In the genomic region with DNA sequence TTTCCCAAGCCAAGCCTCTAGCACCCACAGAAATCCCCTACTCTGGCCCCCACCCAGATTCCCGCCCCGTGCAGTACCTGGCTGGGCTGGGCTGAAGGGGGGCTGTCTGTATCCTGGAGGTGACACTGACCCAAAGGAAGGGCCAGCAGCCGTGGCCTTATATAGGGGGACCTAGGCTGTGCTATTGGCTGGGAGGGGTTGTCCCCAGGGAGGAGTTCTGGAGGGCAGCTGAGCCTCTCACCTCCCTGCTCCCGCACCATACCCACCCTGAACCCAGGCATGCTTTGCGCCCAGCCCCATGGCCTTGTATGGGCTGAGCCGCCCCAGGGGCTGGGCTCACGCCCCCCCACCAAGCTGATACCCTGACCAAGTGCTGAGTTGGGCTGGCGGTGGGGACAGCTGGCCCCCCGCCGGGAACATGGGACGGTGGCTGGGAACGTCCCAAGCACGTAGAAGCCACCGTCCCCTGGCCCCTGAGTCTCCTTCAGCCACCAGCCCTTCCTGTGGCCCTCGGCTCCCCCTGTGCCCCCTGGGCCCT, we compare ENCODE assay signal across 13 cellular contexts. TPM values are rescaled to one million over a fixed set of nuclear protein-coding genes. Genes with fewer than 3 reads are reported as not detected.
DNase-seq lines count a peak whose midpoint lies in the region; ATAC-seq, FAIRE-seq and TF ChIP-seq lines count a peak whose summit lies in the region.
"Had no signal": no experiment of that assay in that cellular context is flagged by ENCODE, and none has a peak within 500 bp of the region (broad histone marks: within the 10 kb centered on the region; RNA-seq: fewer than 3 reads in every experiment).

A gene (minus strand): TSS at position 132 of the 538 bp plus-strand sequence. CDS start 3,162 bp downstream, outside the sequence.

- no peak for TF ChIP-seq POLR2A in H1 (IDR thresholded peaks at IDR 0.05; ENCODE audit: control extremely low read depth in 1 of 2, low read depth in 2 of 2, low read length in 2 of 2)

- peaks cover 0 to 2% of the 10 kb centered on the region in 2 experiments for H4K20me1 ChIP-seq in H1 (replicated peaks in 1 of 2; ENCODE audit: control insufficient read depth in 1 of 2, insufficient read depth in 2 of 2, low read length in 2 of 2)
- H4K20me1 ChIP-seq in keratinocyte (ENCODE audit: control insufficient read depth, extremely low read depth, insufficient read depth, low read length) = no peaks in the 10 kb centered on the region
- H4K20me1 ChIP-seq in PC-3 (ENCODE audit: low read length) = no peaks in the 10 kb centered on the region

- H3K23me2 ChIP-seq in H1 (ENCODE audit: low read depth, low read length) = peaks cover 3% of the 10 kb centered on the region; the same call in 1 of the 2 replicates

- no peaks in the 10 kb centered on the region for H3F3A ChIP-seq in PC-3 (ENCODE audit: low read length, unreplicated experiment)

- H4K5ac ChIP-seq in H1 (ENCODE audit: insufficient read length, low read depth, low read length) = no peak within 1 kb of the TSS

- H2BK12ac ChIP-seq in H1 (ENCODE audit: low read depth, low read length) = peak within 1 kb of the TSS; percentile 80; the same call in 1 of the 2 replicates

- peak within 1 kb of the TSS; percentile 93 for H3K18ac ChIP-seq in H1 (ENCODE audit: extremely low read depth, low read length)

- H3K4ac ChIP-seq in H1 (replicated peaks; ENCODE audit: insufficient read length, low read depth, low read length) = peak within 1 kb of the TSS; percentile 13

- H4K8ac ChIP-seq in H1 (ENCODE audit: extremely low read depth, insufficient read depth, low read length) = peak within 1 kb of the TSS; percentile 62

- H3K4me3 ChIP-seq in HEK293 (ENCODE audit: low read depth, low read length) = no peak within 1 kb of the TSS
- peak within 1 kb of the TSS in 3 of 4 experiments; percentile 1 to 52 (median 26); a peak in 5 of 8 replicates for H3K4me3 ChIP-seq in H1 (ENCODE audit: extremely low read depth in 1 of 4, insufficient read depth in 2 of 4, low read depth in 3 of 4, low read length in 4 of 4)
- H3K4me3 ChIP-seq in keratinocyte (ENCODE audit: control insufficient read depth in 2 of 3, extremely low read depth in 1 of 3, insufficient read depth in 2 of 3, low read depth in 1 of 3, low read length in 3 of 3) = peak within 1 kb of the TSS in 1 of 3 experiments; percentile 34
- H3K4me3 ChIP-seq in small intestine (ENCODE audit: low read depth in 1 of 2, low read length in 2 of 2) = no peak within 1 kb of the TSS
- no peak within 1 kb of the TSS for H3K4me3 ChIP-seq in PC-3 (ENCODE audit: low read length)

- H3K9me1 ChIP-seq in keratinocyte (ENCODE audit: control insufficient read depth, extremely low read depth, insufficient read depth, low read length) = no peaks in the 10 kb centered on the region

- H3K9me2 ChIP-seq in PC-3 (replicated peaks; ENCODE audit: low read length) = no peaks in the 10 kb centered on the region

- no peak for ATAC-seq in PC-3
- ATAC-seq: activated naive CD8-positive, alpha-beta T cell treated with anti-CD3 and anti-CD28 coated beads, Interleukin-2, amount 50 U/mL, for 24 hours had no signal

- peak within 1 kb of the TSS; percentile 42 to 71 for H3K4me2 ChIP-seq in H1 (ENCODE audit: insufficient read depth in 1 of 2, low read depth in 2 of 2, low read length in 2 of 2)
- peak within 1 kb of the TSS; percentile 58 for H3K4me2 ChIP-seq in keratinocyte (ENCODE audit: control insufficient read depth, extremely low read depth, insufficient read depth, low read depth, low read length)
- no peak within 1 kb of the TSS for H3K4me2 ChIP-seq in PC-3 (ENCODE audit: low read length)

- H3K9ac ChIP-seq in H1 (replicated peaks in 1 of 4; ENCODE audit: extremely low read depth in 1 of 4, low read depth in 3 of 4, low read length in 3 of 4) (no peak within 1 kb of the TSS; a peak in 1 of 7 replicates), keratinocyte (ENCODE audit: control insufficient read depth, extremely low read depth, insufficient read depth, low read length) (no peak within 1 kb of the TSS), PC-3 (ENCODE audit: low read length) (no peak within 1 kb of the TSS)

- POLR2A ChIA-PET in HEK293 (lab: Yijun Ruan, JAX) = no interaction called here
- POLR2A ChIA-PET in H1 (lab: Charles Lee; ENCODE audit: partially characterized antibody) = no interaction called here
- POLR2A ChIA-PET in PC-3 (lab: Charles Lee; ENCODE audit: unreplicated experiment) = no interaction called here

- dilution Hi-C loops in keratinocyte (cut with MboI; ENCODE audit: extremely low pct_ligation_motif_present, low sequenced_read_pairs) = no loop called here

- no peak within 1 kb of the TSS for H3K14ac ChIP-seq in H1 (ENCODE audit: insufficient read length)

- no peak for TF ChIP-seq EP300 in H1 (IDR thresholded peaks at IDR 0.05; ENCODE audit: borderline replicate concordance in 1 of 2, low read depth in 2 of 2, low read length in 2 of 2)

- DNase-seq in H1 (ENCODE audit: low read depth in 1 of 2, low spot score in 2 of 2) = no peak
- no peak for DNase-seq in keratinocyte (ENCODE audit: low read depth, low spot score)
- no peak for DNase-seq in small intestine
- no peak for DNase-seq in hippocampal formation (lab: John Stamatoyannopoulos, UW)
- no peak for DNase-seq in HUDEP-2 (lab: John Stamatoyannopoulos, UW; ENCODE audit: unreplicated experiment in 76 of 76)
- DNase-seq in PC-3 = no peak
- DNase-seq in NOMO-1 (lab: John Stamatoyannopoulos, UW; ENCODE audit: unreplicated experiment in 2 of 2) = no peak
- DNase-seq: activated CD8-positive, alpha-beta memory T cell treated with anti-CD3 and anti-CD28 coated beads for 24 hours; activated naive CD8-positive, alpha-beta T cell treated with anti-CD3 and anti-CD28 coated beads, Interleukin-2, amount 50 U/mL, for 24 hours had no signal

- no peak within 1 kb of the TSS for H3K56ac ChIP-seq in H1 (replicated peaks; ENCODE audit: insufficient read length, low read depth, low read length)

- CTCF ChIA-PET in HEK293 (lab: Yijun Ruan, JAX) = no interaction called here
- CTCF ChIA-PET in H1 (lab: Charles Lee; ENCODE audit: partially characterized antibody) = interaction anchor here (0.7 to 1.6 kb wide), 2 partner anchors 122 to 179 kb away, joined by 3 to 5 read pairs; no protein-coding TSS in a partner anchor
- CTCF ChIA-PET in PC-3 (lab: Charles Lee) = no interaction called here

- peak within 1 kb of the TSS; percentile 88; the same call in 1 of the 2 replicates for H2BK15ac ChIP-seq in H1 (ENCODE audit: low read length)

- no TSS peak for BruUV-seq in PC-3 (replicated peaks; lab: Mats Ljungman, UMichigan)

- no peak within 1 kb of the TSS; the same call in 1 of the 2 replicates for H2BK20ac ChIP-seq in H1 (ENCODE audit: low read length)

- no peak within 1 kb of the TSS for H3K23ac ChIP-seq in H1 (ENCODE audit: insufficient read length)

- H3K4me1 ChIP-seq in HEK293 (ENCODE audit: control insufficient read depth, insufficient read depth, low read length) (no peaks in the 10 kb centered on the region), H1 (replicated peaks in 1 of 4; ENCODE audit: control insufficient read depth in 3 of 4, insufficient read depth in 4 of 4, low read length in 3 of 4) (peaks cover 2 to 18% (median 6%) of the 10 kb centered on the region in 4 experiments; a peak in 6 of 7 replicates), keratinocyte (ENCODE audit: control insufficient read depth, extremely low read depth, insufficient read depth, low read length) (no peaks in the 10 kb centered on the region), small intestine (ENCODE audit: control insufficient read depth in 2 of 2, insufficient read depth in 1 of 2, low read depth in 1 of 2, low read length in 1 of 2) (no peaks in the 10 kb centered on the region), PC-3 (ENCODE audit: insufficient read depth, low read length) (no peaks in the 10 kb centered on the region)

- H4K91ac ChIP-seq in H1 (replicated peaks; ENCODE audit: insufficient read length, low read length) = peak within 1 kb of the TSS; percentile 45

- H2AK5ac ChIP-seq in H1 (ENCODE audit: low read depth, low read length) = no peak within 1 kb of the TSS

- H3K79me1 ChIP-seq in H1 (ENCODE audit: low read depth, low read length) = no peaks in the 10 kb centered on the region

- WGBS in H1 (ENCODE audit: extremely low coverage in 1 of 2, insufficient coverage in 1 of 2, insufficient read length in 1 of 2, insufficient replicate concordance in 2 of 2, low coverage in 1 of 2, low lambda C conversion rate in 2 of 2, missing lambda C conversion rate in 1 of 2), 2 experiments = 78% methylated on average over 9 of the region's 15 CpGs; no CpG with 5 or more reads in 1 of the 2 experiments
- 38 to 43% (median 43%) methylated on average over 12 to 15 of the region's 15 CpGs for WGBS in small intestine, 3 donors

- FAIRE-seq in H1 (lab: Jason Lieb, UNC) (no peak), keratinocyte (lab: Jason Lieb, UNC) (no peak), small intestine (lab: Jason Lieb, UNC) (no peak)

- no peaks in the 10 kb centered on the region for H3K9me3 ChIP-seq in HEK293 (ENCODE audit: control insufficient read depth, insufficient read depth, low read depth, low read length)
- no peaks in the 10 kb centered on the region for H3K9me3 ChIP-seq in H1 (ENCODE audit: insufficient read depth in 2 of 2, low read depth in 1 of 2, low read length in 1 of 2)
- no peaks in the 10 kb centered on the region for H3K9me3 ChIP-seq in keratinocyte (ENCODE audit: control insufficient read depth, low read depth, low read length)
- H3K9me3 ChIP-seq in small intestine (ENCODE audit: control insufficient read depth, low read depth) = no peaks in the 10 kb centered on the region
- no peaks in the 10 kb centered on the region for H3K9me3 ChIP-seq in PC-3 (ENCODE audit: low read length)

- no peak within 1 kb of the TSS for H2BK120ac ChIP-seq in H1 (replicated peaks; ENCODE audit: low read depth, low read length)

- TF ChIP-seq RAD21 in H1 (IDR thresholded peaks at IDR 0.05 in 1 of 2, conservative IDR thresholded peaks at IDR 0.05 in 1 of 2; ENCODE audit: low read depth in 2 of 2, low read length in 2 of 2) = no peak

- H3K27ac ChIP-seq in HEK293 (ENCODE audit: extremely low read depth, low read depth, low read length) (no peak within 1 kb of the TSS; the same call in 1 of the 2 replicates), H1 (ENCODE audit: low read depth, low read length) (no peak within 1 kb of the TSS), keratinocyte (ENCODE audit: control insufficient read depth, insufficient read depth, low read length) (no peak within 1 kb of the TSS), small intestine (ENCODE audit: low read depth in 1 of 2, low read length in 1 of 2) (no peak within 1 kb of the TSS), PC-3 (ENCODE audit: low read length) (no peak within 1 kb of the TSS)
- H3K27ac ChIP-seq: epithelial cell of prostate had no signal

- intact Hi-C loops in PC-3 (cut with micrococcal nuclease) = no loop called here

- 0 out of 2 replicates have a peak within 1 kb of the TSS, but pooled peaks have one; percentile 44 for H2BK5ac ChIP-seq in H1 (ENCODE audit: low read depth, low read length)

- H2AFZ ChIP-seq in H1 (ENCODE audit: low read length) (peak within 1 kb of the TSS; percentile 74; the same call in 1 of the 2 replicates), keratinocyte (ENCODE audit: control insufficient read depth, low read length) (peak within 1 kb of the TSS; percentile 26), PC-3 (ENCODE audit: low read length) (no peak within 1 kb of the TSS)

- no peaks in the 10 kb centered on the region for H3K36me3 ChIP-seq in HEK293 (ENCODE audit: control insufficient read depth in 2 of 2, insufficient read depth in 1 of 2, low read length in 2 of 2)
- H3K36me3 ChIP-seq in H1 (ENCODE audit: control insufficient read depth in 2 of 4, insufficient read depth in 4 of 4, low read length in 3 of 4) = no peaks in the 10 kb centered on the region
- no peaks in the 10 kb centered on the region for H3K36me3 ChIP-seq in keratinocyte (ENCODE audit: control insufficient read depth in 2 of 2, extremely low read depth in 1 of 2, insufficient read depth in 2 of 2, low read length in 2 of 2)
- no peaks in the 10 kb centered on the region for H3K36me3 ChIP-seq in small intestine (ENCODE audit: control insufficient read depth in 2 of 2, insufficient read depth in 2 of 2, low read length in 2 of 2)
- no peaks in the 10 kb centered on the region for H3K36me3 ChIP-seq in PC-3 (ENCODE audit: low read depth, low read length)

- TF ChIP-seq CTCF in HEK293 (tag by site-specific recombination; IDR thresholded peaks at IDR 0.05) (no peak), H1 (IDR thresholded peaks at IDR 0.05; ENCODE audit: control extremely low read depth in 1 of 3, insufficient read depth in 1 of 3, low read depth in 1 of 3, low read length in 3 of 3) (no peak), keratinocyte (optimal IDR thresholded peaks at IDR 0.05 in 1 of 3, IDR thresholded peaks at IDR 0.05 in 1 of 3, conservative IDR thresholded peaks at IDR 0.05 in 1 of 3; ENCODE audit: extremely low read depth in 1 of 3, insufficient read depth in 2 of 3, low read length in 3 of 3) (no peak), PC-3 (conservative IDR thresholded peaks at IDR 0.05; ENCODE audit: low read depth, low read length) (no peak)

- H3K27me3 ChIP-seq in H1 (replicated peaks in 1 of 4; ENCODE audit: control insufficient read depth in 3 of 4, extremely low read depth in 1 of 4, insufficient read depth in 3 of 4, low read length in 3 of 4) (peaks cover 0 to 14% (median 13%) of the 10 kb centered on the region in 4 experiments; a peak in 5 of 7 replicates), keratinocyte (ENCODE audit: control insufficient read depth, extremely low read depth, insufficient read depth, low read length) (peaks cover 10% of the 10 kb centered on the region), small intestine (ENCODE audit: control insufficient read depth in 2 of 2, insufficient read depth in 2 of 2, low read length in 2 of 2) (peaks cover 7 to 18% of the 10 kb centered on the region in 2 donors), PC-3 (ENCODE audit: low read length) (no peaks in the 10 kb centered on the region)

- H3K79me2 ChIP-seq in H1 (ENCODE audit: control insufficient read depth in 1 of 2, insufficient read depth in 2 of 2, low read length in 2 of 2) (no peaks in the 10 kb centered on the region), keratinocyte (ENCODE audit: control insufficient read depth, insufficient read depth, low read length) (no peaks in the 10 kb centered on the region), PC-3 (ENCODE audit: low read length) (no peaks in the 10 kb centered on the region)

RNA-seq across cellular contexts. Expression of the gene that starts here (rescaled TPM):
- not detected in 2 replicates for total RNA-seq in H1 (2021; fragmentation: NEBNext Ultra II Directional; extraction: Animal tissue kit (Norgen Biotek cat#: 25700))
- polyA plus RNA-seq in H1 (2011; rRNA removed) (0.08 and 0.09 TPM in 2 replicates), keratinocyte (0.03 TPM in 1 of 3 replicates, not detected in the others), small intestine (10 to 100 TPM in 2 of 3 donors, under 1 TPM in 1; 0.09 to 30.5 (median 19.7) TPM)
- 0.09 TPM for polyA plus RNA-seq in H1 (2011; cell fraction: cytosol; rRNA removed)
- 0.06 TPM for polyA plus RNA-seq in H1 (2011; cell fraction: nucleus; rRNA removed)
- polyA plus RNA-seq in H1 (2012, experiment 1 of 2) = 0.13 to 0.28 TPM in 2 of 4 replicates, not detected in the others
- 0.09 TPM for polyA plus RNA-seq in H1 (2012, experiment 2 of 2)
- polyA plus RNA-seq in H1 (2013, experiment 1 of 2) = 0.06 TPM
- 0.06 TPM for polyA plus RNA-seq in H1 (2013, experiment 2 of 2)
- polyA minus RNA-seq in H1 (2011; rRNA and poly(A)+ RNA removed) = not detected in 2 replicates
- not detected for polyA minus RNA-seq in H1 (2011; cell fraction: cytosol; rRNA and poly(A)+ RNA removed)
- not detected for polyA minus RNA-seq in H1 (2011; cell fraction: nucleus; rRNA and poly(A)+ RNA removed)
- not detected for polyA plus RNA-seq in keratinocyte (2011; ENCODE audit: low read depth)
- not detected in 2 replicates for polyA plus RNA-seq in keratinocyte (2011; cell fraction: cytosol; rRNA removed)
- not detected in 2 replicates for polyA plus RNA-seq in keratinocyte (2011; cell fraction: nucleus; rRNA removed)
- 0.21 TPM in 1 of 2 replicates, not detected in the other for polyA plus RNA-seq in keratinocyte (2012; ENCODE audit: low replicate concordance)
- polyA minus RNA-seq in keratinocyte = not detected in 3 replicates
- polyA minus RNA-seq in keratinocyte (2011; cell fraction: cytosol; rRNA and poly(A)+ RNA removed) = not detected
- polyA minus RNA-seq in keratinocyte (2011; cell fraction: nucleus; rRNA and poly(A)+ RNA removed) = not detected in 2 replicates
- not detected in 2 replicates for total RNA-seq in PC-3 (2014; rRNA removed)
- total RNA-seq: LHCN-M2, renal cortical epithelial cell had no signal

Comparison
In these comparisons a context has a peak if more than half of its experiments do, and no peak if none do; other contexts are left out.
1. H3K4me3 ChIP-seq: peak in H1 (3 of 4); none in HEK293 (single experiment), small intestine (0 of 2) and PC-3 (single experiment).